In genomic region chr9:107734231-107735014, GRCh38 we compare ENCODE assay signal across 12 cellular contexts.
DNase-seq lines count a peak whose midpoint lies in the region; ATAC-seq and TF ChIP-seq lines count a peak whose summit lies in the region.
"Had no signal": no experiment of that assay in that cellular context is flagged by ENCODE, and none has a peak within 500 bp of the region (broad histone marks: within the 10 kb centered on the region; RNA-seq: fewer than 3 reads in every experiment).

No MANE protein-coding gene starts in this region.

- TF ChIP-seq CTCF in coronary artery (IDR thresholded peaks at IDR 0.05) (no peak), left lung (IDR thresholded peaks at IDR 0.05) (no peak), upper lobe of right lung (IDR thresholded peaks at IDR 0.05) (no peak)

- H3K4me1 ChIP-seq in left lung: peaks cover 11 to 24% of the 10 kb centered on the region in 2 donors
- H3K4me1 ChIP-seq in upper lobe of right lung: peaks cover 23% of the 10 kb centered on the region

- peak; percentile 50 for ATAC-seq in left lung
- no peak for ATAC-seq in upper lobe of right lung
- no peak for ATAC-seq in HG03135 (IDR thresholded peaks at IDR 0.05; ENCODE audit: unreplicated experiment)
- ATAC-seq: activated CD8-positive, alpha-beta T cell treated with anti-CD3 and anti-CD28 coated beads for 36 hours; esophagus mucosa had no signal

- intact Hi-C loops in left lung (cut with DNase I) (no loop called here), upper lobe of right lung (cut with DNase I) (no loop called here)

- H3K9me3 ChIP-seq in left lung (no peaks in the 10 kb centered on the region), upper lobe of right lung (no peaks in the 10 kb centered on the region)

- H3K27ac ChIP-seq in coronary artery (peak overlapping the region; percentile 76 to 87), left lung (peak overlapping the region in 1 of 2 donors; percentile 68), upper lobe of right lung (peak overlapping the region; percentile 83)

- H3K27me3 ChIP-seq in left lung (no peaks in the 10 kb centered on the region), upper lobe of right lung (no peaks in the 10 kb centered on the region)

- DNase-seq in HT1080 (ENCODE audit: low read depth) (peak; percentile 51), coronary artery (ENCODE audit: low spot score) (no peak), left lung (peak in 1 of 2 donors; percentile 43), upper lobe of right lung (no peak), erythroblast (lab: John Stamatoyannopoulos, UW) (no peak), Ammon's horn (ENCODE audit: low spot score) (no peak), NCI-H748 treated with DMSO at 0.1 percent for 48 hours (lab: John Stamatoyannopoulos, UW) (no peak)
- DNase-seq: activated CD8-positive, alpha-beta T cell treated with anti-CD3 and anti-CD28 coated beads for 36 hours; activated naive CD8-positive, alpha-beta T cell treated with anti-CD3 and anti-CD28 coated beads, Interleukin-2, amount 10 ng/mL, durations not matched to agents 7 days and 5 days; NCI-H526 had no signal

- H3K4me3 ChIP-seq in coronary artery (no peak overlapping the region), left lung (no peak overlapping the region), upper lobe of right lung (no peak overlapping the region)

- H3K36me3 ChIP-seq in left lung (no peaks in the 10 kb centered on the region), upper lobe of right lung (no peaks in the 10 kb centered on the region)

- TF ChIP-seq POLR2A in erythroblast (IDR thresholded peaks at IDR 0.05; ENCODE audit: low read length): no peak
